In genomic region chr14:98728024-98728423, GRCh38 we compare ENCODE assay signal across 3 cellular contexts.
"Had no signal": no experiment of that assay in that cellular context is flagged by ENCODE, and none has a peak within 500 bp of the region (broad histone marks: within the 10 kb centered on the region; RNA-seq: fewer than 3 reads in every experiment).

No MANE protein-coding gene starts in this region.

- H3K4me3 ChIP-seq: GM12878 had no signal

- ATAC-seq: GM12878 had no signal

- DNase-seq: GDM1, GF-D8 had no signal
